9 cellular contexts compared by ENCODE assay signal in the genomic region with DNA sequence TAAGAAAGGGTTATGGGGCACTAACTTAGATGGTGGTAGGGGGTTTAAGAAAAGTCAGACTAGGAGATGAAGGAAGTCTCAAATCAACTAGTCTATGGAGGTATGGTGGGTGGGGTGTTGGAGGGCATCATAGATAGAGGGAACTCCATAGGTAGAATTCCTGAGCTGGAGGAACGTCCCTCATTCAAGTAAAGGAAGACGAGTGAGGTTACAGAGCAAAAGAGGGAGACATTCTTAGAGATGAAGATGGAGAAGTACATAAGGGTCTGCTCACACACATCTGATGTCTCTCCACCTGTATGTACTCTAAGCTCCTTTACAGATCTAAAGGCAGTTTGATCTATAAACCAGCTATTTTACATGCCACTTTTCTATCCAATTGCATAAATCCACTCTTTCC. TPM values are rescaled to one million over a fixed set of nuclear protein-coding genes. Genes with fewer than 3 reads are reported as not detected.
DNase-seq lines count a peak whose midpoint lies in the region; ATAC-seq, FAIRE-seq and TF ChIP-seq lines count a peak whose summit lies in the region.
"Had no signal": no experiment of that assay in that cellular context is flagged by ENCODE, and none has a peak within 500 bp of the region (broad histone marks: within the 10 kb centered on the region; RNA-seq: fewer than 3 reads in every experiment).

No MANE protein-coding gene starts in this region.

- no peaks in the 10 kb centered on the region for H3K27me3 Mint-ChIP-seq in mesothelial cell of epicardium (ENCODE audit: low read depth)

- FAIRE-seq in GM12878 (lab: Jason Lieb, UNC): no peak
- FAIRE-seq: colon had no signal

- no peaks in the 10 kb centered on the region for H4K20me1 ChIP-seq in GM12878 (ENCODE audit: control insufficient read depth, insufficient read depth)

- RAD21 ChIA-PET in GM12878 (lab: Charles Lee; ENCODE audit: unreplicated experiment): interaction anchor here (0.9 to 2.1 kb wide), 3 partner anchors 10 to 39 kb away, joined by 3 to 6 read pairs (median 3); no protein-coding TSS in a partner anchor

- H3K27me3 ChIP-seq in right atrium auricular region: no peaks in the 10 kb centered on the region
- no peaks in the 10 kb centered on the region for H3K27me3 ChIP-seq in GM12878 (replicated peaks in 1 of 2; ENCODE audit: control insufficient read depth in 2 of 2, insufficient read depth in 2 of 2, low read length in 1 of 2)
- H3K27me3 ChIP-seq in vagina: no peaks in the 10 kb centered on the region

- DNase-seq in right atrium auricular region (ENCODE audit: low spot score) (no peak), left ventricle myocardium superior (no peak), GM12878 (ENCODE audit: low read depth, low spot score) (no peak), mesothelial cell of epicardium (ENCODE audit: low spot score in 2 of 2, unreplicated experiment in 2 of 2) (no peak), vagina (ENCODE audit: extremely low spot score in 2 of 2) (no peak), HPDE6-E6E7 (ENCODE audit: extremely low spot score) (no peak), inferior parietal cortex (ENCODE audit: extremely low spot score) (no peak), NCI-H2227 (lab: John Stamatoyannopoulos, UW; ENCODE audit: unreplicated experiment) (no peak)

- H3K36me3 Mint-ChIP-seq in mesothelial cell of epicardium: peaks cover 8% of the 10 kb centered on the region

- intact Hi-C loops in left ventricle myocardium superior (cut with micrococcal nuclease): no loop called here
- intact Hi-C loops in GM12878 (cut with micrococcal nuclease; ENCODE audit: unreplicated experiment): loop anchor here (5.0 kb wide), 1 partner anchor 76 kb away; a partner anchor contains a TSS
- intact Hi-C loops in vagina (cut with DNase I): loop anchor here (10.0 kb wide), 2 partner anchors 68 to 408 kb away; no protein-coding TSS in a partner anchor

- POLR2A ChIA-PET in GM12878 (lab: Charles Lee): interaction anchor here (1.0 to 1.2 kb wide), 2 partner anchors 8 to 39 kb away, joined by 4 to 6 read pairs; no protein-coding TSS in a partner anchor

- no peak overlapping the region; the same call in 1 of the 2 replicates for H2AFZ ChIP-seq in GM12878 (ENCODE audit: control insufficient read depth, low read depth, low read length)

- SMC1A ChIA-PET in GM12878 (lab: Charles Lee; ENCODE audit: uncharacterized antibody, unreplicated experiment): interaction anchor here (0.6 to 2.9 kb wide), 12 partner anchors 9 to 633 kb away, joined by 3 to 9 read pairs (median 3); a partner anchor contains a TSS

- peaks cover 51% of the 10 kb centered on the region for H3K79me2 ChIP-seq in GM12878 (ENCODE audit: control insufficient read depth, insufficient read depth, low read length)

- CTCF ChIA-PET in GM12878 (lab: Yijun Ruan, JAX): interaction anchor here (1.0 to 1.2 kb wide), 3 partner anchors 8 to 51 kb away, joined by 3 to 4 read pairs (median 3); no protein-coding TSS in a partner anchor

- peak overlapping the region; percentile 94 for H3K4me3 Mint-ChIP-seq in mesothelial cell of epicardium

- peaks cover 32% of the 10 kb centered on the region for H3K4me1 Mint-ChIP-seq in mesothelial cell of epicardium

- in situ Hi-C loops in GM12878 (cut with MboI): no loop called here

- H3K36me3 ChIP-seq in right atrium auricular region (no peaks in the 10 kb centered on the region), GM12878 (ENCODE audit: control insufficient read depth in 2 of 2, insufficient read depth in 2 of 2, low read length in 1 of 2) (no peaks in the 10 kb centered on the region), vagina (no peaks in the 10 kb centered on the region)

- H3K4me3 ChIP-seq in right atrium auricular region (peak overlapping the region; percentile 72 to 80), GM12878 (peak overlapping the region; percentile 89), vagina (peak overlapping the region; percentile 68 to 95)

- TF ChIP-seq EP300 in GM12878 (IDR thresholded peaks at IDR 0.05; ENCODE audit: borderline replicate concordance in 1 of 2, control insufficient read depth in 1 of 2, low read depth in 2 of 2, low read length in 2 of 2): no peak

- no peak for TF ChIP-seq CTCF in right atrium auricular region (IDR thresholded peaks at IDR 0.05)
- TF ChIP-seq CTCF in GM12878 (IDR thresholded peaks at IDR 0.05 in 2 of 3, conservative IDR thresholded peaks at IDR 0.05 in 1 of 3; ENCODE audit: control insufficient read depth in 2 of 3, extremely low read depth in 1 of 3, insufficient read depth in 1 of 3, low read depth in 3 of 3, low read length in 3 of 3): no peak
- no peak for TF ChIP-seq CTCF in mesothelial cell of epicardium (IDR thresholded peaks at IDR 0.05; ENCODE audit: unreplicated experiment)
- TF ChIP-seq CTCF in vagina (IDR thresholded peaks at IDR 0.05): no peak

- H3K9me3 ChIP-seq in right atrium auricular region (no peaks in the 10 kb centered on the region), GM12878 (replicated peaks; ENCODE audit: control insufficient read depth, insufficient read depth, low read length) (no peaks in the 10 kb centered on the region), vagina (no peaks in the 10 kb centered on the region)

- H3K4me2 ChIP-seq in GM12878 (ENCODE audit: control insufficient read depth, insufficient read depth): peak overlapping the region; percentile 88

- H3K27ac Mint-ChIP-seq in mesothelial cell of epicardium: peak overlapping the region; percentile 96

- no peaks in the 10 kb centered on the region for H3K9me3 Mint-ChIP-seq in mesothelial cell of epicardium

- BruUV-seq in GM12878 (replicated peaks; lab: Mats Ljungman, UMichigan): TSS peak; percentile 51

- no peak for TF ChIP-seq RAD21 in GM12878 (IDR thresholded peaks at IDR 0.05; ENCODE audit: insufficient read depth, low read depth, low read length)

- TF ChIP-seq POLR2A in GM12878 (IDR thresholded peaks at IDR 0.05; ENCODE audit: low read depth, low read length) (no peak), vagina (IDR thresholded peaks at IDR 0.05) (no peak)

- ATAC-seq in left ventricle myocardium superior: no peak
- ATAC-seq in GM12878: no peak

- H3K27ac ChIP-seq in right atrium auricular region (peak overlapping the region; percentile 94 to 98), GM12878 (ENCODE audit: control insufficient read depth, insufficient read depth) (no peak overlapping the region; the same call in 1 of the 2 replicates), vagina (peak overlapping the region; percentile 97)

- peak overlapping the region; percentile 87 for H3K9ac ChIP-seq in GM12878 (ENCODE audit: control insufficient read depth, insufficient read depth, low read length)

- peaks cover 0 to 34% of the 10 kb centered on the region in 2 donors for H3K4me1 ChIP-seq in right atrium auricular region
- no peaks in the 10 kb centered on the region; the same call in 1 of the 2 replicates for H3K4me1 ChIP-seq in GM12878 (ENCODE audit: control insufficient read depth, insufficient read depth, low read length)
- H3K4me1 ChIP-seq in vagina: peaks cover 17% of the 10 kb centered on the region

- WGBS in GM12878 (ENCODE audit: insufficient coverage, insufficient replicate concordance, low lambda C conversion rate, missing lambda C conversion rate): 0% methylated on average over 2 of the region's 2 CpGs

TF ChIP-seq in GM12878, 131 proteins besides CTCF, POLR2A, EP300 and RAD21 (continues in another document):
- TF ChIP-seq, protein P1, sequence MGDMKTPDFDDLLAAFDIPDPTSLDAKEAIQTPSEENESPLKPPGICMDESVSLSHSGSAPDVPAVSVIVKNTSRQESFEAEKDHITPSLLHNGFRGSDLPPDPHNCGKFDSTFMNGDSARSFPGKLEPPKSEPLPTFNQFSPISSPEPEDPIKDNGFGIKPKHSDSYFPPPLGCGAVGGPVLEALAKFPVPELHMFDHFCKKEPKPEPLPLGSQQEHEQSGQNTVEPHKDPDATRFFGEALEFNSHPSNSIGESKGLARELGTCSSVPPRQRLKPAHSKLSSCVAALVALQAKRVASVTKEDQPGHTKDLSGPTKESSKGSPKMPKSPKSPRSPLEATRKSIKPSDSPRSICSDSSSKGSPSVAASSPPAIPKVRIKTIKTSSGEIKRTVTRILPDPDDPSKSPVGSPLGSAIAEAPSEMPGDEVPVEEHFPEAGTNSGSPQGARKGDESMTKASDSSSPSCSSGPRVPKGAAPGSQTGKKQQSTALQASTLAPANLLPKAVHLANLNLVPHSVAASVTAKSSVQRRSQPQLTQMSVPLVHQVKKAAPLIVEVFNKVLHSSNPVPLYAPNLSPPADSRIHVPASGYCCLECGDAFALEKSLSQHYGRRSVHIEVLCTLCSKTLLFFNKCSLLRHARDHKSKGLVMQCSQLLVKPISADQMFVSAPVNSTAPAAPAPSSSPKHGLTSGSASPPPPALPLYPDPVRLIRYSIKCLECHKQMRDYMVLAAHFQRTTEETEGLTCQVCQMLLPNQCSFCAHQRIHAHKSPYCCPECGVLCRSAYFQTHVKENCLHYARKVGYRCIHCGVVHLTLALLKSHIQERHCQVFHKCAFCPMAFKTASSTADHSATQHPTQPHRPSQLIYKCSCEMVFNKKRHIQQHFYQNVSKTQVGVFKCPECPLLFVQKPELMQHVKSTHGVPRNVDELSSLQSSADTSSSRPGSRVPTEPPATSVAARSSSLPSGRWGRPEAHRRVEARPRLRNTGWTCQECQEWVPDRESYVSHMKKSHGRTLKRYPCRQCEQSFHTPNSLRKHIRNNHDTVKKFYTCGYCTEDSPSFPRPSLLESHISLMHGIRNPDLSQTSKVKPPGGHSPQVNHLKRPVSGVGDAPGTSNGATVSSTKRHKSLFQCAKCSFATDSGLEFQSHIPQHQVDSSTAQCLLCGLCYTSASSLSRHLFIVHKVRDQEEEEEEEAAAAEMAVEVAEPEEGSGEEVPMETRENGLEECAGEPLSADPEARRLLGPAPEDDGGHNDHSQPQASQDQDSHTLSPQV (IDR thresholded peaks at IDR 0.05): no peak

RNA-seq across cellular contexts. Expression of a gene that starts 1.4 kb away (rescaled TPM):
- total RNA-seq in right atrium auricular region (10 to 100 TPM; 42.7 to 43.1 TPM), left ventricle myocardium superior (23.6 TPM), GM12878 (2014; rRNA removed) (37.6 and 46.2 TPM in 2 replicates), GM12878 (2014; rRNA removed; fragmentation: Illumina TruSeq; extraction: Trizol) (45.2 and 50.6 TPM in 2 replicates), GM12878 (2021) (40.5 and 42.1 TPM in 2 replicates), mesothelial cell of epicardium (64.1 to 71.0 TPM (median 66.0 TPM) in 3 replicates), vagina (78.1 TPM)
- 33.5 and 46.4 TPM in 2 replicates for total RNA-seq in GM12878 (2013; cell fraction: nucleolus; rRNA removed)
- 16.3 TPM for polyA plus RNA-seq in GM12878 (2011; ENCODE audit: low read depth)
- polyA plus RNA-seq in GM12878 (2011; rRNA removed) (77.8 and 89.8 TPM in 2 replicates), GM12878 (2014; fragmentation: Illumina TruSeq; extraction: Trizol) (40.4 and 42.7 TPM in 2 replicates), GM12878 (2014; fragmentation: Nextera tagmentation; extraction: Ambion mirVana) (10 to 100 TPM; 40.2 to 60.3 TPM), GM12878 (2014; rRNA removed) (39.2 and 41.4 TPM in 2 replicates), GM12878 (2016; fragmentation: Nextera tagmentation; extraction: Ambion mirVana) (10 to 100 TPM; 35.4 to 36.8 TPM)
- 66.3 and 88.2 TPM in 2 replicates for polyA plus RNA-seq in GM12878 (2011; cell fraction: cytosol; rRNA removed)
- 85.8 and 90.9 TPM in 2 replicates for polyA plus RNA-seq in GM12878 (2011; cell fraction: nucleus; rRNA removed)
- 23.7 and 29.2 TPM in 2 replicates for polyA plus RNA-seq in GM12878 (2012)
- polyA minus RNA-seq in GM12878 (2011; rRNA and poly(A)+ RNA removed): 50.3 and 61.4 TPM in 2 replicates
- polyA minus RNA-seq in GM12878 (2011; cell fraction: cytosol; rRNA and poly(A)+ RNA removed): 32.2 and 39.0 TPM in 2 replicates
- polyA minus RNA-seq in GM12878 (2011; cell fraction: nucleus; rRNA and poly(A)+ RNA removed): 101 and 127 TPM in 2 replicates
